16 cellular contexts compared by ENCODE assay signal in genomic region chr2:239721531-239721930, GRCh38.
DNase-seq lines count a peak whose midpoint lies in the region; ATAC-seq and TF ChIP-seq lines count a peak whose summit lies in the region.
"Had no signal": no experiment of that assay in that cellular context is flagged by ENCODE, and none has a peak within 500 bp of the region (broad histone marks: within the 10 kb centered on the region; RNA-seq: fewer than 3 reads in every experiment).

No MANE protein-coding gene starts in this region.

- no peaks in the 10 kb centered on the region for H3K4me1 Mint-ChIP-seq in activated T-cell treated with anti-CD3 and anti-CD28 coated beads, Interleukin-2, amount 50 U/mL, for 24 hours (ENCODE audit: low read depth)
- H3K4me1 Mint-ChIP-seq in activated CD4-positive, alpha-beta memory T cell treated with anti-CD3 and anti-CD28 coated beads, Interleukin-2, amount 10 ng/mL, durations not matched to agents 7 days and 5 days, result no peaks in the 10 kb centered on the region

- H3K36me3 Mint-ChIP-seq in activated T-cell treated with anti-CD3 and anti-CD28 coated beads, Interleukin-2, amount 50 U/mL, for 24 hours (ENCODE audit: low read depth), result no peaks in the 10 kb centered on the region
- no peaks in the 10 kb centered on the region for H3K36me3 Mint-ChIP-seq in activated CD4-positive, alpha-beta memory T cell treated with anti-CD3 and anti-CD28 coated beads, Interleukin-2, amount 10 ng/mL, durations not matched to agents 7 days and 5 days (ENCODE audit: low read depth)
- H3K36me3 Mint-ChIP-seq: CD8-positive, alpha-beta T cell had no signal

- POLR2A ChIA-PET in activated CD4-positive, alpha-beta memory T cell treated with anti-CD3 and anti-CD28 coated beads, Interleukin-2, amount 10 ng/mL, durations not matched to agents 7 days and 5 days (lab: Charles Lee), result no interaction called here

- no peaks in the 10 kb centered on the region for H3K36me3 ChIP-seq in upper lobe of right lung
- H3K36me3 ChIP-seq: BLaER1 had no signal

- TF ChIP-seq CTCF in upper lobe of right lung (IDR thresholded peaks at IDR 0.05), result no peak

- ATAC-seq in upper lobe of right lung, result no peak
- ATAC-seq: CD8-positive, alpha-beta T cell; Panc1 had no signal

- H3K4me3 ChIP-seq in upper lobe of right lung, result no peak overlapping the region
- H3K4me3 ChIP-seq: BLaER1 had no signal

- H3K27ac Mint-ChIP-seq in activated T-cell treated with anti-CD3 and anti-CD28 coated beads, Interleukin-2, amount 50 U/mL, for 24 hours, result no peak overlapping the region
- no peak overlapping the region for H3K27ac Mint-ChIP-seq in activated CD4-positive, alpha-beta memory T cell treated with anti-CD3 and anti-CD28 coated beads, Interleukin-2, amount 10 ng/mL, durations not matched to agents 7 days and 5 days
- H3K27ac Mint-ChIP-seq: CD8-positive, alpha-beta T cell had no signal

- intact Hi-C loops in upper lobe of right lung (cut with DNase I), result no loop called here

- H3K27me3 ChIP-seq in upper lobe of right lung, result no peaks in the 10 kb centered on the region
- H3K27me3 ChIP-seq: BLaER1 had no signal

- DNase-seq in activated T-cell treated with anti-CD3 and anti-CD28 coated beads, Interleukin-2, amount 50 U/mL, for 24 hours, result peak; percentile 17
- no peak for DNase-seq in activated T-cell treated with anti-CD3 and anti-CD28 coated beads for 4 hours
- peak; percentile 7 for DNase-seq in activated CD4-positive, alpha-beta memory T cell treated with anti-CD3 and anti-CD28 coated beads, Interleukin-2, amount 10 ng/mL, durations not matched to agents 7 days and 5 days
- DNase-seq in mesenteric fat pad (ENCODE audit: low spot score), result peak; percentile 53
- peak; percentile 46 for DNase-seq in upper lobe of right lung
- no peak for DNase-seq in HPDE6-E6E7 (ENCODE audit: extremely low spot score)
- no peak for DNase-seq in amygdala (lab: John Stamatoyannopoulos, UW)
- DNase-seq in AML-193 (lab: John Stamatoyannopoulos, UW), result no peak
- DNase-seq: DMS79, HCEC 1CT, NCI-H1105, NCI-H1694, NCI-H524 treated with DMSO at 0.1 percent for 48 hours had no signal

- H3K9me3 ChIP-seq in upper lobe of right lung, result no peaks in the 10 kb centered on the region
- H3K9me3 ChIP-seq: BLaER1 had no signal

- CTCF ChIA-PET in activated CD4-positive, alpha-beta memory T cell treated with anti-CD3 and anti-CD28 coated beads, Interleukin-2, amount 10 ng/mL, durations not matched to agents 7 days and 5 days (lab: Charles Lee), result no interaction called here

- H3K9me3 Mint-ChIP-seq in activated T-cell treated with anti-CD3 and anti-CD28 coated beads, Interleukin-2, amount 50 U/mL, for 24 hours, result no peaks in the 10 kb centered on the region
- peaks cover 7% of the 10 kb centered on the region for H3K9me3 Mint-ChIP-seq in activated CD4-positive, alpha-beta memory T cell treated with anti-CD3 and anti-CD28 coated beads, Interleukin-2, amount 10 ng/mL, durations not matched to agents 7 days and 5 days
- H3K9me3 Mint-ChIP-seq: CD8-positive, alpha-beta T cell had no signal

- no peak overlapping the region for H3K27ac ChIP-seq in upper lobe of right lung
- H3K27ac ChIP-seq: BLaER1 had no signal

- H3K4me1 ChIP-seq in upper lobe of right lung, result no peaks in the 10 kb centered on the region
- H3K4me1 ChIP-seq: BLaER1 had no signal

- no peak overlapping the region for H3K4me3 Mint-ChIP-seq in activated T-cell treated with anti-CD3 and anti-CD28 coated beads, Interleukin-2, amount 50 U/mL, for 24 hours
- H3K4me3 Mint-ChIP-seq in activated CD4-positive, alpha-beta memory T cell treated with anti-CD3 and anti-CD28 coated beads, Interleukin-2, amount 10 ng/mL, durations not matched to agents 7 days and 5 days, result no peak overlapping the region
- H3K4me3 Mint-ChIP-seq: CD8-positive, alpha-beta T cell had no signal

- H3K27me3 Mint-ChIP-seq in activated T-cell treated with anti-CD3 and anti-CD28 coated beads, Interleukin-2, amount 50 U/mL, for 24 hours, result no peaks in the 10 kb centered on the region
- H3K27me3 Mint-ChIP-seq in activated CD4-positive, alpha-beta memory T cell treated with anti-CD3 and anti-CD28 coated beads, Interleukin-2, amount 10 ng/mL, durations not matched to agents 7 days and 5 days, result no peaks in the 10 kb centered on the region

Comparison
In these comparisons a context has a peak if more than half of its experiments do, and no peak if none do; other contexts are left out.
1. DNase-seq: peak in activated T-cell treated with anti-CD3 and anti-CD28 coated beads, Interleukin-2, amount 50 U/mL, for 24 hours (single experiment), activated CD4-positive, alpha-beta memory T cell treated with anti-CD3 and anti-CD28 coated beads, Interleukin-2, amount 10 ng/mL, durations not matched to agents 7 days and 5 days (single experiment), mesenteric fat pad (single experiment) and upper lobe of right lung (single experiment); none in activated T-cell treated with anti-CD3 and anti-CD28 coated beads for 4 hours (single experiment), HPDE6-E6E7 (single experiment), amygdala (0 of 56) and AML-193 (0 of 2).